8 cellular contexts compared by ENCODE assay signal in genomic region chr7:2558620-2559282, GRCh38. TPM values are rescaled to one million over a fixed set of nuclear protein-coding genes. Genes with fewer than 3 reads are reported as not detected.
DNase-seq lines count a peak whose midpoint lies in the region; ATAC-seq, FAIRE-seq and TF ChIP-seq lines count a peak whose summit lies in the region.

Gene IQCE (plus strand): TSS chr7:2558979. CDS start chr7:2559182, 203 bp downstream.

- peaks cover 4% of the 10 kb centered on the region for H3K4me1 ChIP-seq in fibroblast of lung (ENCODE audit: control insufficient read depth, extremely low read depth, insufficient read depth, low read length)

- peak within 1 kb of the TSS in 5 of 6 donors; percentile 9 to 84 (median 60) for H3K27ac Mint-ChIP-seq in naive B cell
- H3K27ac Mint-ChIP-seq in stimulated activated effector memory CD8-positive, alpha-beta T cell treated with anti-CD3 and anti-CD28 coated beads, Interleukin-12 subunit alpha, Interleukin-12 subunit beta, amount 100 ng/mL, for 72 hours, result peak within 1 kb of the TSS; percentile 40

- H3K36me3 Mint-ChIP-seq in naive B cell, result no peaks in the 10 kb centered on the region
- peaks cover 5% of the 10 kb centered on the region for H3K36me3 Mint-ChIP-seq in stimulated activated effector memory CD8-positive, alpha-beta T cell treated with anti-CD3 and anti-CD28 coated beads, Interleukin-12 subunit alpha, Interleukin-12 subunit beta, amount 100 ng/mL, for 72 hours

- ATAC-seq in GM21529 (IDR thresholded peaks at IDR 0.05; ENCODE audit: unreplicated experiment) (peak; percentile 49), naive B cell (ENCODE audit: low read depth in 2 of 2) (peak; percentile 48 to 49)
- ATAC-seq in stimulated activated effector memory CD8-positive, alpha-beta T cell treated with anti-CD3 and anti-CD28 coated beads, Interleukin-12 subunit alpha, Interleukin-12 subunit beta, amount 100 ng/mL, for 72 hours, result peak; percentile 74

- H2AFZ ChIP-seq in fibroblast of lung (ENCODE audit: low read length), result peak within 1 kb of the TSS; percentile 73

- no peaks in the 10 kb centered on the region for H3K27me3 Mint-ChIP-seq in naive B cell

- no peaks in the 10 kb centered on the region for H3K9me3 Mint-ChIP-seq in naive B cell
- no peaks in the 10 kb centered on the region for H3K9me3 Mint-ChIP-seq in stimulated activated effector memory CD8-positive, alpha-beta T cell treated with anti-CD3 and anti-CD28 coated beads, Interleukin-12 subunit alpha, Interleukin-12 subunit beta, amount 100 ng/mL, for 72 hours

- no peak for FAIRE-seq in D721Med (lab: Jason Lieb, UNC)

- no peaks in the 10 kb centered on the region for H3K27me3 ChIP-seq in fibroblast of lung (ENCODE audit: control insufficient read depth, insufficient read depth, low read length)

- peak within 1 kb of the TSS; percentile 70 to 91 (median 79) for H3K4me3 Mint-ChIP-seq in naive B cell
- peak within 1 kb of the TSS; percentile 60 for H3K4me3 Mint-ChIP-seq in stimulated activated effector memory CD8-positive, alpha-beta T cell treated with anti-CD3 and anti-CD28 coated beads, Interleukin-12 subunit alpha, Interleukin-12 subunit beta, amount 100 ng/mL, for 72 hours

- peak within 1 kb of the TSS; percentile 79 for H3K9ac ChIP-seq in fibroblast of lung (ENCODE audit: insufficient read depth, low read length)

- peak within 1 kb of the TSS; percentile 77 for H3K27ac ChIP-seq in fibroblast of lung (ENCODE audit: insufficient read depth, low read length)

- H4K20me1 ChIP-seq in fibroblast of lung (ENCODE audit: control insufficient read depth, extremely low read depth, insufficient read depth, low read length), result no peaks in the 10 kb centered on the region

- H3K36me3 ChIP-seq in fibroblast of lung (ENCODE audit: control insufficient read depth, insufficient read depth, low read length), result no peaks in the 10 kb centered on the region

- DNase-seq in D721Med (ENCODE audit: insufficient read length, low spot score) (peak; percentile 59), RPMI7951 (ENCODE audit: low read depth) (peak; percentile 91), fibroblast of lung (ENCODE audit: low read depth in 2 of 2) (peak; percentile 86 to 90), naive B cell (peak; percentile 89)
- DNase-seq in Jurkat, Clone E6-1 (ENCODE audit: low read depth, low spot score), result peak; percentile 67
- DNase-seq in activated T-helper 1 cell treated with anti-CD3 and anti-CD28 coated beads, Interleukin-2, amount 50 U/mL, for 16 hours (ENCODE audit: low read depth in 1 of 2, low spot score in 1 of 2), result peak; percentile 76 to 85
- peak; percentile 94 to 98 for DNase-seq in stimulated activated effector memory CD8-positive, alpha-beta T cell treated with anti-CD3 and anti-CD28 coated beads, Interleukin-12 subunit alpha, Interleukin-12 subunit beta, amount 100 ng/mL, for 72 hours (ENCODE audit: low spot score in 2 of 2)

- H3K4me2 ChIP-seq in fibroblast of lung (ENCODE audit: extremely low read depth, insufficient read depth, low read length), result peak within 1 kb of the TSS; percentile 80

- H3K4me3 ChIP-seq in Jurkat, Clone E6-1 (ENCODE audit: low read length), result peak within 1 kb of the TSS; percentile 71
- H3K4me3 ChIP-seq in fibroblast of lung (replicated peaks in 1 of 4; ENCODE audit: control extremely low read depth in 1 of 4, insufficient read depth in 1 of 4, low read depth in 3 of 4, low read length in 4 of 4), result peak within 1 kb of the TSS; percentile 72 to 84 (median 82)

- peaks cover 13% of the 10 kb centered on the region for H3K79me2 ChIP-seq in fibroblast of lung (ENCODE audit: control insufficient read depth, insufficient read depth, low read length)

- TF ChIP-seq CTCF in D721Med (IDR thresholded peaks at IDR 0.05; ENCODE audit: insufficient read depth, missing control alignments) (no peak), fibroblast of lung (conservative IDR thresholded peaks at IDR 0.05 in 1 of 2, IDR thresholded peaks at IDR 0.05 in 1 of 2; ENCODE audit: low read depth in 1 of 2, low read length in 2 of 2) (no peak)

- peaks cover 17 to 36% (median 36%) of the 10 kb centered on the region in 3 donors for H3K4me1 Mint-ChIP-seq in naive B cell
- peaks cover 21% of the 10 kb centered on the region for H3K4me1 Mint-ChIP-seq in stimulated activated effector memory CD8-positive, alpha-beta T cell treated with anti-CD3 and anti-CD28 coated beads, Interleukin-12 subunit alpha, Interleukin-12 subunit beta, amount 100 ng/mL, for 72 hours

- H3K9me3 ChIP-seq in fibroblast of lung (ENCODE audit: control insufficient read depth, insufficient read depth, low read depth, low read length), result no peaks in the 10 kb centered on the region

RNA-seq across cellular contexts. Expression of gene IQCE, which starts in this region (rescaled TPM):
- polyA plus RNA-seq in Jurkat, Clone E6-1 (2012; ENCODE audit: insufficient read depth, insufficient read length), result 22.8 TPM
- total RNA-seq in RPMI7951 (2014; rRNA removed; shearing (Covaris generic)), result 10.1 and 14.8 TPM in 2 replicates
- total RNA-seq in fibroblast of lung, result 7.7 and 8.3 TPM in 2 replicates
- polyA plus RNA-seq in fibroblast of lung, result 5.1 and 5.3 TPM in 2 replicates
- 7.4 and 8.1 TPM in 2 replicates for polyA plus RNA-seq in fibroblast of lung (2012)
- 8.1 and 8.6 TPM in 2 replicates for polyA minus RNA-seq in fibroblast of lung (ENCODE audit: low replicate concordance)
- polyA plus RNA-seq in naive B cell (ENCODE audit: low read depth in 6 of 6), result 1 to 10 TPM in 4 of 6 donors, under 1 TPM in 1, not detected in 1; 0.36 to 1.7 (median 1.3) TPM

Comparison
In these comparisons a context has a peak if more than half of its experiments do, and no peak if none do; other contexts are left out.
1. Peak in every context shown above with its lines: DNase-seq, ATAC-seq, H3K4me3 ChIP-seq and H3K27ac ChIP-seq.